Comparison of ENCODE assay signal across 13 cellular contexts in genomic region chr12:9695661-9696060, GRCh38. TPM values are rescaled to one million over a fixed set of nuclear protein-coding genes. Genes with fewer than 3 reads are reported as not detected.
A peak's percentile ranks its signal among the peaks of the same experiment; 100 is the strongest.
DNase-seq lines count a peak whose midpoint lies in the region; ATAC-seq and TF ChIP-seq lines count a peak whose summit lies in the region.
"Not testable (repeated sequence)": the region's sequence is repeated elsewhere in the genome, so short reads cannot be mapped to it uniquely, and the experiment has no call there.
"Had no signal": no experiment of that assay in that cellular context is flagged by ENCODE, and none has a peak within 500 bp of the region (broad histone marks: within the 10 kb centered on the region; RNA-seq: fewer than 3 reads in every experiment).

No MANE protein-coding gene starts in this region.

- H3K9me3 ChIP-seq in CD4-positive, alpha-beta memory T cell (ENCODE audit: control insufficient read depth in 1 of 2, low read length in 2 of 2): not testable (repeated sequence)

- intact Hi-C loops in CD4-positive, alpha-beta memory T cell (cut with micrococcal nuclease); activated CD4-positive, alpha-beta T cell treated with anti-CD3 and anti-CD28 coated beads, Interleukin-2, amount 10 ng/mL, durations not matched to agents 24 days and 14 days (cut with micrococcal nuclease); MCF 10A (cut with micrococcal nuclease): not testable (repeated sequence)

- peaks cover 42% of the 10 kb centered on the region for H3K36me3 ChIP-seq in CD4-positive, alpha-beta memory T cell (ENCODE audit: insufficient read depth, low read length)

- not testable (repeated sequence) for ATAC-seq in memory B cell (ENCODE audit: low read depth); stimulated activated memory B cell treated with anti-CD40 and anti-IgM and Interleukin-4, amounts not matched to agents 10 μg/mL and 1 μg/mL and 100 μg/mL, for 72 hours

- POLR2A ChIA-PET in CD4-positive, alpha-beta memory T cell (lab: Charles Lee; ENCODE audit: partially characterized antibody): interaction anchor here (0.8 kb wide), 1 partner anchor 48 kb away, joined by 4 read pairs; no protein-coding TSS in a partner anchor
- POLR2A ChIA-PET in MCF 10A (lab: Yijun Ruan, JAX): not testable (repeated sequence)

- H3K27ac ChIP-seq in CD4-positive, alpha-beta memory T cell (ENCODE audit: low read depth, low read length): not testable (repeated sequence)

- peak overlapping the region in 6 of 7 donors; percentile 49 to 87 (median 64) for H3K27ac Mint-ChIP-seq in CD4-positive, alpha-beta memory T cell
- not testable (repeated sequence) for H3K27ac Mint-ChIP-seq in activated CD4-positive, alpha-beta T cell treated with anti-CD3 and anti-CD28 coated beads, Interleukin-2, amount 10 ng/mL, durations not matched to agents 24 days and 14 days; MCF 10A (ENCODE audit: low read depth, unreplicated experiment)
- H3K27ac Mint-ChIP-seq in activated T-cell treated with anti-CD3 and anti-CD28 coated beads, Interleukin-2, amount 50 U/mL, for 24 hours: peak overlapping the region; percentile 83
- H3K27ac Mint-ChIP-seq in activated naive CD4-positive, alpha-beta T cell treated with anti-CD3 and anti-CD28 coated beads, Interleukin-2, amount 10 ng/mL, durations not matched to agents 7 days and 5 days: peak overlapping the region; percentile 5
- H3K27ac Mint-ChIP-seq in memory B cell: peak overlapping the region; percentile 12
- H3K27ac Mint-ChIP-seq in stimulated activated memory B cell treated with anti-CD40 and anti-IgM and Interleukin-4, amounts not matched to agents 10 μg/mL and 1 μg/mL and 100 μg/mL, for 72 hours: peak overlapping the region; percentile 27

- peak overlapping the region in 1 of 8 donors; percentile 24 for H3K4me3 Mint-ChIP-seq in CD4-positive, alpha-beta memory T cell
- peak overlapping the region; percentile 15 for H3K4me3 Mint-ChIP-seq in activated CD4-positive, alpha-beta T cell treated with anti-CD3 and anti-CD28 coated beads, Interleukin-2, amount 10 ng/mL, durations not matched to agents 24 days and 14 days
- not testable (repeated sequence) for H3K4me3 Mint-ChIP-seq in activated T-cell treated with anti-CD3 and anti-CD28 coated beads, Interleukin-2, amount 50 U/mL, for 24 hours; activated naive CD4-positive, alpha-beta T cell treated with anti-CD3 and anti-CD28 coated beads, Interleukin-2, amount 10 ng/mL, durations not matched to agents 7 days and 5 days; MCF 10A (ENCODE audit: unreplicated experiment); memory B cell; stimulated activated memory B cell treated with anti-CD40 and anti-IgM and Interleukin-4, amounts not matched to agents 10 μg/mL and 1 μg/mL and 100 μg/mL, for 72 hours

- not testable (repeated sequence) for DNase-seq in CD4-positive, alpha-beta memory T cell; activated CD4-positive, alpha-beta T cell treated with anti-CD3 and anti-CD28 coated beads, Interleukin-2, amount 10 ng/mL, durations not matched to agents 24 days and 14 days; activated T-cell treated with anti-CD3 and anti-CD28 coated beads, Interleukin-2, amount 50 U/mL, for 24 hours; activated naive CD4-positive, alpha-beta T cell treated with anti-CD3 and anti-CD28 coated beads, Interleukin-2, amount 10 ng/mL, durations not matched to agents 7 days and 5 days; MCF 10A (ENCODE audit: unreplicated experiment); memory B cell (ENCODE audit: low spot score in 2 of 2)
- peak; percentile 15 for DNase-seq in MV-4-11 (lab: John Stamatoyannopoulos, UW)

- H3K4me3 ChIP-seq in CD4-positive, alpha-beta memory T cell (ENCODE audit: low read length in 2 of 2): not testable (repeated sequence)

- H3K36me3 Mint-ChIP-seq in CD4-positive, alpha-beta memory T cell: peaks cover 71 to 82% of the 10 kb centered on the region in 2 donors
- peaks cover 74% of the 10 kb centered on the region for H3K36me3 Mint-ChIP-seq in activated CD4-positive, alpha-beta T cell treated with anti-CD3 and anti-CD28 coated beads, Interleukin-2, amount 10 ng/mL, durations not matched to agents 24 days and 14 days (ENCODE audit: low read depth)
- peaks cover 74% of the 10 kb centered on the region for H3K36me3 Mint-ChIP-seq in activated T-cell treated with anti-CD3 and anti-CD28 coated beads, Interleukin-2, amount 50 U/mL, for 24 hours (ENCODE audit: low read depth)
- H3K36me3 Mint-ChIP-seq in activated naive CD4-positive, alpha-beta T cell treated with anti-CD3 and anti-CD28 coated beads, Interleukin-2, amount 10 ng/mL, durations not matched to agents 7 days and 5 days: peaks cover 74% of the 10 kb centered on the region
- H3K36me3 Mint-ChIP-seq in MCF 10A (ENCODE audit: insufficient read depth, unreplicated experiment) (peaks cover 24% of the 10 kb centered on the region), memory B cell (peaks cover 45% of the 10 kb centered on the region)
- H3K36me3 Mint-ChIP-seq in stimulated activated memory B cell treated with anti-CD40 and anti-IgM and Interleukin-4, amounts not matched to agents 10 μg/mL and 1 μg/mL and 100 μg/mL, for 72 hours: peaks cover 68% of the 10 kb centered on the region

- CTCF ChIA-PET in CD4-positive, alpha-beta memory T cell (lab: Charles Lee; ENCODE audit: partially characterized antibody); activated naive CD4-positive, alpha-beta T cell treated with anti-CD3 and anti-CD28 coated beads, Interleukin-2, amount 10 ng/mL, durations not matched to agents 7 days and 5 days (lab: Charles Lee); MCF 10A (lab: Yijun Ruan, JAX): not testable (repeated sequence)

- TSS peak; percentile 28 for BruUV-seq in MCF 10A (replicated peaks; lab: Mats Ljungman, UMichigan)

- peaks cover 37% of the 10 kb centered on the region for H3K4me1 ChIP-seq in CD4-positive, alpha-beta memory T cell (ENCODE audit: insufficient read depth, low read length)

- not testable (repeated sequence) for H3K27me3 ChIP-seq in CD4-positive, alpha-beta memory T cell (ENCODE audit: insufficient read depth, low read length)

- H3K27me3 Mint-ChIP-seq in CD4-positive, alpha-beta memory T cell; activated CD4-positive, alpha-beta T cell treated with anti-CD3 and anti-CD28 coated beads, Interleukin-2, amount 10 ng/mL, durations not matched to agents 24 days and 14 days; activated T-cell treated with anti-CD3 and anti-CD28 coated beads, Interleukin-2, amount 50 U/mL, for 24 hours; activated naive CD4-positive, alpha-beta T cell treated with anti-CD3 and anti-CD28 coated beads, Interleukin-2, amount 10 ng/mL, durations not matched to agents 7 days and 5 days; MCF 10A (ENCODE audit: insufficient read depth, unreplicated experiment); memory B cell; stimulated activated memory B cell treated with anti-CD40 and anti-IgM and Interleukin-4, amounts not matched to agents 10 μg/mL and 1 μg/mL and 100 μg/mL, for 72 hours: not testable (repeated sequence)

- TF ChIP-seq CTCF in MCF 10A (IDR thresholded peaks at IDR 0.05; ENCODE audit: unreplicated experiment): not testable (repeated sequence)

- H3K9me3 Mint-ChIP-seq in CD4-positive, alpha-beta memory T cell: peaks cover 0 to 59% (median 41%) of the 10 kb centered on the region in 8 donors
- peaks cover 20% of the 10 kb centered on the region for H3K9me3 Mint-ChIP-seq in activated CD4-positive, alpha-beta T cell treated with anti-CD3 and anti-CD28 coated beads, Interleukin-2, amount 10 ng/mL, durations not matched to agents 24 days and 14 days
- peaks cover 56% of the 10 kb centered on the region for H3K9me3 Mint-ChIP-seq in activated T-cell treated with anti-CD3 and anti-CD28 coated beads, Interleukin-2, amount 50 U/mL, for 24 hours
- H3K9me3 Mint-ChIP-seq in activated naive CD4-positive, alpha-beta T cell treated with anti-CD3 and anti-CD28 coated beads, Interleukin-2, amount 10 ng/mL, durations not matched to agents 7 days and 5 days: peaks cover 25% of the 10 kb centered on the region
- not testable (repeated sequence) for H3K9me3 Mint-ChIP-seq in MCF 10A (ENCODE audit: unreplicated experiment); memory B cell; stimulated activated memory B cell treated with anti-CD40 and anti-IgM and Interleukin-4, amounts not matched to agents 10 μg/mL and 1 μg/mL and 100 μg/mL, for 72 hours

- H3K4me1 Mint-ChIP-seq in CD4-positive, alpha-beta memory T cell: peaks cover 34 to 67% (median 43%) of the 10 kb centered on the region in 4 donors
- peaks cover 56% of the 10 kb centered on the region for H3K4me1 Mint-ChIP-seq in activated CD4-positive, alpha-beta T cell treated with anti-CD3 and anti-CD28 coated beads, Interleukin-2, amount 10 ng/mL, durations not matched to agents 24 days and 14 days
- peaks cover 57% of the 10 kb centered on the region for H3K4me1 Mint-ChIP-seq in activated T-cell treated with anti-CD3 and anti-CD28 coated beads, Interleukin-2, amount 50 U/mL, for 24 hours (ENCODE audit: low read depth)
- H3K4me1 Mint-ChIP-seq in activated naive CD4-positive, alpha-beta T cell treated with anti-CD3 and anti-CD28 coated beads, Interleukin-2, amount 10 ng/mL, durations not matched to agents 7 days and 5 days: peaks cover 82% of the 10 kb centered on the region
- not testable (repeated sequence) for H3K4me1 Mint-ChIP-seq in MCF 10A (ENCODE audit: insufficient read depth, unreplicated experiment)
- peaks cover 24% of the 10 kb centered on the region for H3K4me1 Mint-ChIP-seq in memory B cell
- peaks cover 37% of the 10 kb centered on the region for H3K4me1 Mint-ChIP-seq in stimulated activated memory B cell treated with anti-CD40 and anti-IgM and Interleukin-4, amounts not matched to agents 10 μg/mL and 1 μg/mL and 100 μg/mL, for 72 hours

RNA-seq across cellular contexts. Expression of gene CLEC2D, which starts 26.1 kb away (rescaled TPM):
- 100 to 1,000 TPM; 294 to 297 TPM for total RNA-seq in CD4-positive, alpha-beta memory T cell
- 100 to 1,000 TPM; 241 to 288 TPM for polyA plus RNA-seq in CD4-positive, alpha-beta memory T cell
- 386 and 391 TPM in 2 replicates for total RNA-seq in activated CD4-positive, alpha-beta T cell treated with anti-CD3 and anti-CD28 coated beads, Interleukin-2, amount 10 ng/mL, durations not matched to agents 24 days and 14 days
- 5.1 and 6.7 TPM in 2 replicates for total RNA-seq in MCF 10A (2022)

RNA-seq across cellular contexts. Expression of gene CLECL1, which starts 37.2 kb away (rescaled TPM):
- 1 to 10 TPM; 7.2 to 8.6 TPM for total RNA-seq in CD4-positive, alpha-beta memory T cell
- polyA plus RNA-seq in CD4-positive, alpha-beta memory T cell: 1 to 10 TPM; 4.3 to 7.5 TPM
- total RNA-seq in activated CD4-positive, alpha-beta T cell treated with anti-CD3 and anti-CD28 coated beads, Interleukin-2, amount 10 ng/mL, durations not matched to agents 24 days and 14 days: 5.3 and 9.1 TPM in 2 replicates
- not detected in 2 replicates for total RNA-seq in MCF 10A (2022)
- total RNA-seq: NCI-H460, PC-9, RPMI7951, SJCRH30 had no signal
- polyA plus RNA-seq: AG04450 had no signal

Comparison
In these comparisons a context has a peak if more than half of its experiments do, and no peak if none do; other contexts are left out.
1. RNA of gene CLEC2D, which starts 26.1 kb away (total RNA-seq): 386 to 391 TPM in activated CD4-positive, alpha-beta T cell treated with anti-CD3 and anti-CD28 coated beads, Interleukin-2, amount 10 ng/mL, durations not matched to agents 24 days and 14 days and 294 to 297 TPM in CD4-positive, alpha-beta memory T cell; 5.1 to 6.7 TPM in MCF 10A; every median in the first group is over 10 times any median in the second.